ENCODE assay signal across 1 cellular context in genomic region chr1:243149120-243149519, GRCh38.
A peak's percentile ranks its signal among the peaks of the same experiment; 100 is the strongest.
TF ChIP-seq lines count a peak whose summit lies in the region.
"Not testable (repeated sequence)": the region's sequence is repeated elsewhere in the genome, so short reads cannot be mapped to it uniquely, and the experiment has no call there.

No MANE protein-coding gene starts in this region.

TF ChIP-seq in HepG2, 621 proteins besides CTCF, POLR2A, EP300 and RAD21 (continued from another document):
- TF ChIP-seq FOXA1 (IDR thresholded peaks at IDR 0.05), result not testable (repeated sequence)
- TF ChIP-seq FOXA1 (CRISPR knock-in tag; IDR thresholded peaks at IDR 0.05) (peak; percentile 57; the same call in 1 of the 2 replicates), NCOA2 (CRISPR knock-in tag; IDR thresholded peaks at IDR 0.05) (peak; percentile 46; the same call in 1 of the 2 replicates), THRA (CRISPR knock-in tag; IDR thresholded peaks at IDR 0.05; ENCODE audit: borderline replicate concordance) (peak; percentile 14; the same call in 1 of the 2 replicates), BCL6 (CRISPR knock-in tag; IDR thresholded peaks at IDR 0.05) (peak; percentile 82)
TF ChIP-seq in HepG2: peak in this region for 9; not testable (repeated sequence) for 612.
